19 cellular contexts compared by ENCODE assay signal in genomic region chr14:74855945-74856344, GRCh38. TPM values are rescaled to one million over a fixed set of nuclear protein-coding genes. Genes with fewer than 3 reads are reported as not detected.
"Had no signal": no experiment of that assay in that cellular context is flagged by ENCODE, and none has a peak within 500 bp of the region (broad histone marks: within the 10 kb centered on the region; RNA-seq: fewer than 3 reads in every experiment).

No MANE protein-coding gene starts in this region.

- H3K27me3 Mint-ChIP-seq: central memory CD8-positive, alpha-beta T cell; naive thymus-derived CD8-positive, alpha-beta T cell; stimulated activated naive B cell treated with anti-CD40 and anti-IgM and Interleukin-4, amounts not matched to agents 10 μg/mL and 1 μg/mL and 100 μg/mL, for 72 hours had no signal

- H3K9me3 ChIP-seq: esophagus squamous epithelium, left lung, mucosa of descending colon, neutrophil, tibial artery had no signal

- H3K4me3 ChIP-seq: esophagus squamous epithelium, left lung, mucosa of descending colon, tibial artery had no signal

- H3K27ac ChIP-seq: brain microvascular endothelial cell, left lung, neutrophil, tibial artery had no signal

- H3K27ac Mint-ChIP-seq: activated T-helper 1 cell treated with anti-CD3 and anti-CD28 coated beads, Interleukin-12 subunit alpha, Interleukin-12 subunit beta, Interleukin-2, Interleukin-4 antibody, amounts not matched to agents 30 ng/mL and 10 ng/mL and 1 ng/mL, durations not matched to agents 14 hours and 24 hours and 36 hours; stimulated activated naive B cell treated with anti-CD40 and anti-IgM and Interleukin-4, amounts not matched to agents 10 μg/mL and 1 μg/mL and 100 μg/mL, for 72 hours had no signal

- H3K4me3 Mint-ChIP-seq: activated T-helper 1 cell treated with anti-CD3 and anti-CD28 coated beads, Interleukin-12 subunit alpha, Interleukin-12 subunit beta, Interleukin-2, Interleukin-4 antibody, amounts not matched to agents 30 ng/mL and 10 ng/mL and 1 ng/mL, durations not matched to agents 14 hours and 24 hours and 36 hours; central memory CD8-positive, alpha-beta T cell; naive thymus-derived CD8-positive, alpha-beta T cell; stimulated activated naive B cell treated with anti-CD40 and anti-IgM and Interleukin-4, amounts not matched to agents 10 μg/mL and 1 μg/mL and 100 μg/mL, for 72 hours had no signal

- H3K9me3 Mint-ChIP-seq: activated T-helper 1 cell treated with anti-CD3 and anti-CD28 coated beads, Interleukin-12 subunit alpha, Interleukin-12 subunit beta, Interleukin-2, Interleukin-4 antibody, amounts not matched to agents 30 ng/mL and 10 ng/mL and 1 ng/mL, durations not matched to agents 14 hours and 24 hours and 36 hours; central memory CD8-positive, alpha-beta T cell; naive thymus-derived CD8-positive, alpha-beta T cell; stimulated activated naive B cell treated with anti-CD40 and anti-IgM and Interleukin-4, amounts not matched to agents 10 μg/mL and 1 μg/mL and 100 μg/mL, for 72 hours had no signal

- ATAC-seq: activated CD4-positive, CD25-positive, alpha-beta regulatory T cell treated with anti-CD3 and anti-CD28 coated beads, Interleukin-2, amount 50 U/mL, for 24 hours; left lung; mucosa of descending colon; naive thymus-derived CD8-positive, alpha-beta T cell had no signal

- DNase-seq: activated CD4-positive, alpha-beta T cell treated with anti-CD3 and anti-CD28 coated beads, Interleukin-2, amount 50 U/mL, for 1 hour; anterior cingulate cortex; brain microvascular endothelial cell; cortex of kidney; effector CD8-positive, alpha-beta T cell; esophagus squamous epithelium; hippocampal formation; left lung; mucosa of descending colon; naive thymus-derived CD8-positive, alpha-beta T cell; stimulated activated naive B cell treated with anti-CD40 and anti-IgM and Interleukin-4, amounts not matched to agents 10 μg/mL and 1 μg/mL and 100 μg/mL, for 72 hours; tibial artery had no signal

- H3K36me3 ChIP-seq: brain microvascular endothelial cell, esophagus squamous epithelium, left lung, neutrophil, tibial artery had no signal

RNA-seq across cellular contexts. Expression of gene PROX2, which starts 20.0 kb away (rescaled TPM):
- total RNA-seq: activated T-helper 1 cell treated with anti-CD3 and anti-CD28 coated beads, Interleukin-12 subunit alpha, Interleukin-12 subunit beta, Interleukin-2, Interleukin-4 antibody, amounts not matched to agents 30 ng/mL and 10 ng/mL and 1 ng/mL, durations not matched to agents 14 hours and 24 hours and 36 hours; endothelial cell of umbilical vein; esophagus squamous epithelium; fibroblast of villous mesenchyme; subcutaneous adipose tissue had no signal
